Comparison of ENCODE assay signal across 16 cellular contexts in the genomic region with DNA sequence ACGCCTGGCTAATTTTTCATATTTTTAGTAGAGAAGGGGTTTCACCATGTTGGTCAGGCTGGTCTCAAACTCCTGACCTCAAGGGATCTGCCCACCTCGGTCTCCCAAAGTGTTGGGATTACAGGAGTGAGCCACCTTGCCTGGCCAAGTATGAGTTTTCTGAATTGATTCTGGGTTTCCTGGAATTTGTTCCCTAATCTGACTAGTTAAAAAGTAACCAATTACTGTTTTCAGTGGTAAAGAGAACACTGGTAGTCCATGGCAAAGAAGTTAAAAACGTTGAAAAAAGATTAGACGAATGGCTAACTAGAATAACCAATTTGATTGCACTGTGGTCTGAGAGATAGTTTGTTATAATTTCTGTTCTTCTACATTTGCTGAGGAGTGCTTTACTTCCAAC. TPM values are rescaled to one million over a fixed set of nuclear protein-coding genes. Genes with fewer than 3 reads are reported as not detected.
"Had no signal": no experiment of that assay in that cellular context is flagged by ENCODE, and none has a peak within 500 bp of the region (broad histone marks: within the 10 kb centered on the region; RNA-seq: fewer than 3 reads in every experiment).

No MANE protein-coding gene starts in this region.

RNA-seq across cellular contexts. Expression of a gene that starts 21.0 kb away (rescaled TPM):
- total RNA-seq: myocyte; naive thymus-derived CD8-positive, alpha-beta T cell; natural killer cell treated with Interleukin-12 subunit alpha and Interleukin-12 subunit beta and Interleukin-15 and Interleukin-18, amount 100 ng/mL, for 72 hours; occipital lobe; osteoblast; posterior vena cava; prostate gland; pulmonary artery endothelial cell; smooth muscle cell; spleen; transverse colon; upper lobe of right lung; urinary bladder had no signal
- polyA plus RNA-seq: naive thymus-derived CD8-positive, alpha-beta T cell; neural cell; ovary; right cardiac atrium; smooth muscle cell; spleen had no signal
